17 cellular contexts compared by ENCODE assay signal in the genomic region with DNA sequence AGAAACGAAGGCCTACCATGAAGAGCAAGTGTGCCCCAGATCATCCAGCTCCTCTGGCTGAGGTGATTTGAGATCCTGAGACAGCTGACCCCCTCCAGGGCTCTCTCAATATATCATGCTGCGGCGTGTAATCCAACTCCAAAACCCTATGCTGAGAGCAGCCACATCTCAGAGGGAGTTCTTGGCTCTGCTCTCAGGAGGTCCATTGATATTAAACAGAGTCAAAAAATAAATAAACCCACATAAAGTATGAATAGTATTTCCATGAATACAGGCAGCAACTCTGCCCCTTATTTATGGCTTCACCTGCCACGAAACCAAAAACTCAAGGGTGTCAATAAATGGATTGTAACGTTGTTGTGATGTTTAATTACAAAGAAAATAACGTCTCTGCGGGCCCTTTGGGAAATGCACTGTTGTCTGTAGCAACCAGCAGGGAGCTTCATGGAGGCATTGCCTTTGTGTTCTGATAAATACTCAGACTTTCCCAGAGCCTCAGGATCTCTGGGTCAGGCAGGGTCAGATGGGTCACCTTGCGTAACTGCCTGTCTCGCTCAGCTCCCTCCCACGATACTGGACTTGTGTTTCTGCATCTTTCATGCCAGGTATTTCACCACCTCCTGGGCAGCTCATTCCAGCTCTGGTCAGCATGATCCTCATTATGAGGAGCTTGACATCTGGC.
DNase-seq lines count a peak whose midpoint lies in the region; ATAC-seq and TF ChIP-seq lines count a peak whose summit lies in the region.
"Had no signal": no experiment of that assay in that cellular context is flagged by ENCODE, and none has a peak within 500 bp of the region (broad histone marks: within the 10 kb centered on the region; RNA-seq: fewer than 3 reads in every experiment).

No MANE protein-coding gene starts in this region.

- H3K4me3 ChIP-seq in stomach, result no peak overlapping the region
- H3K4me3 ChIP-seq: A549, breast epithelium had no signal

- H3K36me3 Mint-ChIP-seq in WTC11, result peaks cover 37% of the 10 kb centered on the region

- peaks cover 0 to 5% (median 0%) of the 10 kb centered on the region in 4 donors for H3K36me3 ChIP-seq in stomach
- H3K36me3 ChIP-seq: breast epithelium had no signal

- peaks cover 41% of the 10 kb centered on the region for H3K4me1 Mint-ChIP-seq in WTC11
- H3K4me1 Mint-ChIP-seq: activated CD4-positive, alpha-beta T cell treated with anti-CD3 and anti-CD28 coated beads, Interleukin-2, amount 10 ng/mL, durations not matched to agents 7 days and 5 days; activated naive CD4-positive, alpha-beta T cell treated with anti-CD3 and anti-CD28 coated beads, Interleukin-2, amount 50 U/mL, for 24 hours; CD4-positive, alpha-beta memory T cell had no signal

- H3K27ac Mint-ChIP-seq in WTC11, result peak overlapping the region; percentile 65
- H3K27ac Mint-ChIP-seq: activated CD4-positive, alpha-beta T cell treated with anti-CD3 and anti-CD28 coated beads, Interleukin-2, amount 10 ng/mL, durations not matched to agents 7 days and 5 days; activated naive CD4-positive, alpha-beta T cell treated with anti-CD3 and anti-CD28 coated beads, Interleukin-2, amount 50 U/mL, for 24 hours; CD4-positive, alpha-beta memory T cell; T-helper 2 cell treated with Interferon-gamma antibody and Interleukin-4, amounts not matched to agents 5 μg/mL and 100 μg/mL, for 36 hours had no signal

- intact Hi-C loops in stomach (cut with DNase I; ENCODE audit: low total_unique reads), result loop anchor here (10.0 kb wide), 1 partner anchor 347 kb away; no protein-coding TSS in a partner anchor

- POLR2A ChIA-PET in WTC11 (lab: Charles Lee), result interaction anchor here (0.6 kb wide), 1 partner anchor 25 kb away, joined by 3 read pairs; no protein-coding TSS in a partner anchor

- H3K27me3 ChIP-seq in stomach, result no peaks in the 10 kb centered on the region
- H3K27me3 ChIP-seq: breast epithelium had no signal

- no peak overlapping the region for H3K27ac ChIP-seq in stomach
- H3K27ac ChIP-seq: A549, breast epithelium had no signal

- no peaks in the 10 kb centered on the region for H3K9me3 ChIP-seq in stomach
- H3K9me3 ChIP-seq: A549 had no signal

- no peak for TF ChIP-seq EP300 in stomach (IDR thresholded peaks at IDR 0.05)

- H3K4me3 Mint-ChIP-seq in WTC11, result no peak overlapping the region; the same call in 1 of the 2 replicates
- H3K4me3 Mint-ChIP-seq: activated CD4-positive, alpha-beta T cell treated with anti-CD3 and anti-CD28 coated beads, Interleukin-2, amount 10 ng/mL, durations not matched to agents 7 days and 5 days; activated naive CD4-positive, alpha-beta T cell treated with anti-CD3 and anti-CD28 coated beads, Interleukin-2, amount 50 U/mL, for 24 hours; T-helper 2 cell treated with Interferon-gamma antibody and Interleukin-4, amounts not matched to agents 5 μg/mL and 100 μg/mL, for 36 hours had no signal

- TF ChIP-seq CTCF in WTC11 (IDR thresholded peaks at IDR 0.05) (no peak), stomach (IDR thresholded peaks at IDR 0.05) (no peak)

- no peaks in the 10 kb centered on the region for H3K27me3 Mint-ChIP-seq in WTC11 (ENCODE audit: low read depth)
- H3K27me3 Mint-ChIP-seq: activated CD4-positive, alpha-beta T cell treated with anti-CD3 and anti-CD28 coated beads, Interleukin-2, amount 10 ng/mL, durations not matched to agents 7 days and 5 days; activated naive CD4-positive, alpha-beta T cell treated with anti-CD3 and anti-CD28 coated beads, Interleukin-2, amount 50 U/mL, for 24 hours had no signal

- peak; percentile 34 for ATAC-seq in WTC11
- ATAC-seq in HG03378 (IDR thresholded peaks at IDR 0.05; ENCODE audit: unreplicated experiment), result no peak
- ATAC-seq in HG03469 (IDR thresholded peaks at IDR 0.05; ENCODE audit: unreplicated experiment), result no peak
- ATAC-seq: A549 had no signal

- CTCF ChIA-PET in WTC11 (lab: Charles Lee), result interaction anchor here (0.6 to 2.4 kb wide), 7 partner anchors 12 to 238 kb away, joined by 3 to 10 read pairs (median 4); no protein-coding TSS in a partner anchor

- peaks cover 4% of the 10 kb centered on the region for H3K9me3 Mint-ChIP-seq in WTC11

- DNase-seq in NCI-H748 (lab: John Stamatoyannopoulos, UW; ENCODE audit: unreplicated experiment), result peak; percentile 0
- no peak for DNase-seq in NCI-H748 treated with DMSO at 0.1 percent for 48 hours (lab: John Stamatoyannopoulos, UW)
- no peak for DNase-seq in WTC11 (ENCODE audit: low spot score)
- peak; percentile 24 for DNase-seq in iPS-NIHi11 (ENCODE audit: low spot score)
- DNase-seq in stomach, result no peak
- no peak for DNase-seq in H4 (ENCODE audit: low spot score)
- DNase-seq: activated CD4-positive, alpha-beta T cell treated with anti-CD3 and anti-CD28 coated beads, Interleukin-2, amount 10 ng/mL, durations not matched to agents 7 days and 5 days; CD4-positive, alpha-beta memory T cell; effector CD8-positive, alpha-beta T cell; NCI-H2171 treated with DMSO at 0.1 percent for 48 hours; SIG-M5 had no signal

- peaks cover 0 to 26% (median 3%) of the 10 kb centered on the region in 4 donors for H3K4me1 ChIP-seq in stomach
- H3K4me1 ChIP-seq: A549, breast epithelium had no signal

- 59 to 70% (median 63%) methylated on average over 10 of the region's 10 CpGs for WGBS in stomach, 5 donors

- TF ChIP-seq POLR2A in stomach (IDR thresholded peaks at IDR 0.05), result no peak

TF ChIP-seq in WTC11, 78 proteins besides CTCF, POLR2A, EP300 and RAD21:
- 0 out of 2 replicates have a peak, but pooled peaks have one; percentile 13 for TF ChIP-seq ZNF423 (CRISPR knock-in tag; IDR thresholded peaks at IDR 0.05)
- TF ChIP-seq TCF7 (CRISPR knock-in tag; IDR thresholded peaks at IDR 0.05; ENCODE audit: low read depth), result no peak

Comparison
In these comparisons a context has a peak if more than half of its experiments do, and no peak if none do; other contexts are left out.
1. DNase-seq: peak in NCI-H748 (single experiment) and iPS-NIHi11 (single experiment); none in NCI-H748 treated with DMSO at 0.1 percent for 48 hours (single experiment), WTC11 (single experiment), stomach (single experiment) and H4 (single experiment).